In genomic region chr2:172333206-172333605, GRCh38 we compare ENCODE assay signal across 16 cellular contexts.
A peak's percentile ranks its signal among the peaks of the same experiment; 100 is the strongest.
DNase-seq lines count a peak whose midpoint lies in the region; TF ChIP-seq lines count a peak whose summit lies in the region.
"Had no signal": no experiment of that assay in that cellular context is flagged by ENCODE, and none has a peak within 500 bp of the region (broad histone marks: within the 10 kb centered on the region; RNA-seq: fewer than 3 reads in every experiment).

No MANE protein-coding gene starts in this region.

- H3K9me3 Mint-ChIP-seq in brain (no peaks in the 10 kb centered on the region), nephron (no peaks in the 10 kb centered on the region)
- H3K9me3 Mint-ChIP-seq: HFFc6 had no signal

- peak; percentile 58 for DNase-seq in RPMI7951 (ENCODE audit: low read depth)
- DNase-seq in cortex of kidney (lab: John Stamatoyannopoulos, UW): no peak
- DNase-seq in HUDEP-2 (lab: John Stamatoyannopoulos, UW; ENCODE audit: unreplicated experiment in 76 of 76): no peak
- DNase-seq in NCI-H1092 treated with DMSO at 0.1 percent for 48 hours (lab: John Stamatoyannopoulos, UW): no peak
- no peak for DNase-seq in RPMI8226
- DNase-seq: ACHN, DND-41, H7, HFFc6, NCI-H1048, NCI-H1436 treated with DMSO at 0.1 percent for 48 hours, NCI-H2081, Peyer's patch, Right ventricle myocardium superior had no signal

- no peaks in the 10 kb centered on the region for H3K27me3 Mint-ChIP-seq in brain
- H3K27me3 Mint-ChIP-seq in nephron (ENCODE audit: low read depth): peaks cover 15% of the 10 kb centered on the region

- H3K27ac Mint-ChIP-seq in brain (peak overlapping the region in 4 of 5 experiments; percentile 5 to 41 (median 26)), nephron (peak overlapping the region in 2 of 3 experiments; percentile 43 to 52)
- H3K27ac Mint-ChIP-seq: HFFc6 had no signal

- H3K36me3 Mint-ChIP-seq in brain (no peaks in the 10 kb centered on the region), nephron (ENCODE audit: low read depth) (no peaks in the 10 kb centered on the region)

- no peak overlapping the region for H3K4me3 Mint-ChIP-seq in brain
- H3K4me3 Mint-ChIP-seq in nephron: no peak overlapping the region
- H3K4me3 Mint-ChIP-seq: HFFc6 had no signal

- peaks cover 12% of the 10 kb centered on the region for H3K4me1 Mint-ChIP-seq in brain
- peaks cover 16% of the 10 kb centered on the region for H3K4me1 Mint-ChIP-seq in nephron

- TF ChIP-seq CTCF in brain (conservative IDR thresholded peaks at IDR 0.05) (no peak), nephron (IDR thresholded peaks at IDR 0.05; ENCODE audit: unreplicated experiment in 3 of 3) (no peak)
